ENCODE assay signal across 9 cellular contexts in genomic region chr5:926416-927171, GRCh38. TPM values are rescaled to one million over a fixed set of nuclear protein-coding genes. Genes with fewer than 3 reads are reported as not detected.
DNase-seq lines count a peak whose midpoint lies in the region; ATAC-seq, FAIRE-seq and TF ChIP-seq lines count a peak whose summit lies in the region.
"Had no signal": no experiment of that assay in that cellular context is flagged by ENCODE, and none has a peak within 500 bp of the region (broad histone marks: within the 10 kb centered on the region; RNA-seq: fewer than 3 reads in every experiment).

No MANE protein-coding gene starts in this region.

- no TSS peak for BruUV-seq in K562 (replicated peaks; lab: Mats Ljungman, UMichigan)

- peak; percentile 8 to 14 for DNase-seq in activated CD4-positive, alpha-beta T cell treated with anti-CD3 and anti-CD28 coated beads for 4 hours
- no peak for DNase-seq in activated CD4-positive, alpha-beta T cell treated with anti-CD3 and anti-CD28 coated beads for 1 hour
- DNase-seq in K562 (ENCODE audit: extremely low read depth in 1 of 4, low spot score in 3 of 4): peak in 2 of 4 experiments; percentile 39 to 51
- no peak for DNase-seq in keratinocyte (ENCODE audit: low read depth, low spot score)
- DNase-seq in stimulated activated CD8-positive, alpha-beta memory T cell treated with anti-CD3 and anti-CD28 coated beads, Interleukin-4, amount 100 ng/mL, for 24 hours (ENCODE audit: low read depth): peak; percentile 11
- no peak for DNase-seq in HuH-7.5 (ENCODE audit: low spot score)
- DNase-seq in NCI-H2171 treated with DMSO at 0.1 percent for 48 hours (lab: John Stamatoyannopoulos, UW): no peak

- TF ChIP-seq POLR2A in K562 (conservative IDR thresholded peaks at IDR 0.05): no peak

- H3K79me2 ChIP-seq in K562 (ENCODE audit: control insufficient read depth, insufficient read depth, low read length) (no peaks in the 10 kb centered on the region), keratinocyte (ENCODE audit: control insufficient read depth, insufficient read depth, low read length) (no peaks in the 10 kb centered on the region)

- no peak overlapping the region for H3K4me3 ChIP-seq in K562
- H3K4me3 ChIP-seq in keratinocyte (ENCODE audit: control insufficient read depth in 2 of 3, extremely low read depth in 1 of 3, insufficient read depth in 2 of 3, low read depth in 1 of 3, low read length in 3 of 3): peak overlapping the region in 1 of 3 experiments; percentile 9
- H3K4me3 ChIP-seq: SK-N-MC had no signal

- H3K27ac ChIP-seq in K562 (ENCODE audit: extremely low read depth, low read depth, low read length): no peak overlapping the region
- no peak overlapping the region for H3K27ac ChIP-seq in keratinocyte (ENCODE audit: control insufficient read depth, insufficient read depth, low read length)
- H3K27ac ChIP-seq: SK-N-MC had no signal

- peaks cover 3 to 4% of the 10 kb centered on the region in 2 experiments; a peak in 3 of 5 replicates for H3K27me3 ChIP-seq in K562 (ENCODE audit: control insufficient read depth in 2 of 2, insufficient read depth in 2 of 2, low read length in 2 of 2)
- H3K27me3 ChIP-seq in keratinocyte (ENCODE audit: control insufficient read depth, extremely low read depth, insufficient read depth, low read length): peaks cover 18% of the 10 kb centered on the region

- no peaks in the 10 kb centered on the region; the same call in 1 of the 2 replicates for H4K20me1 ChIP-seq in K562 (replicated peaks; ENCODE audit: control insufficient read depth, insufficient read depth, low read length)
- H4K20me1 ChIP-seq in keratinocyte (ENCODE audit: control insufficient read depth, extremely low read depth, insufficient read depth, low read length): no peaks in the 10 kb centered on the region

- dilution Hi-C loops in keratinocyte (cut with MboI; ENCODE audit: extremely low pct_ligation_motif_present, low sequenced_read_pairs): no loop called here

- H3K9ac ChIP-seq in K562 (ENCODE audit: insufficient read depth in 1 of 2, low read depth in 2 of 2, low read length in 2 of 2) (no peak overlapping the region), keratinocyte (ENCODE audit: control insufficient read depth, extremely low read depth, insufficient read depth, low read length) (no peak overlapping the region)

- no peak for TF ChIP-seq EP300 in K562 (IDR thresholded peaks at IDR 0.05; ENCODE audit: low read length)

- intact Hi-C loops in K562 (cut with micrococcal nuclease): no loop called here

- TF ChIP-seq RAD21 in K562 (CRISPR knock-in tag; conservative IDR thresholded peaks at IDR 0.05 in 1 of 2, IDR thresholded peaks at IDR 0.05 in 1 of 2): no peak

- WGBS in K562 (ENCODE audit: insufficient coverage, low coverage, missing lambda C conversion rate): 78% methylated on average over 31 of the region's 65 CpGs

- in situ Hi-C loops in K562 (cut with MboI): loop anchor here (25.0 kb wide), 1 partner anchor 711 kb away; no protein-coding TSS in a partner anchor

- no peak for ATAC-seq in K562
- ATAC-seq in GM18520 (IDR thresholded peaks at IDR 0.05; ENCODE audit: unreplicated experiment): no peak

- 0 out of 3 replicates have a peak, but pooled peaks cover 4% of the 10 kb centered on the region for H3K36me3 ChIP-seq in K562 (ENCODE audit: control insufficient read depth, insufficient read depth, low read length)
- H3K36me3 ChIP-seq in keratinocyte (ENCODE audit: control insufficient read depth in 2 of 2, extremely low read depth in 1 of 2, insufficient read depth in 2 of 2, low read length in 2 of 2): peaks cover 0 to 5% of the 10 kb centered on the region in 2 experiments

- no peak overlapping the region for H2AFZ ChIP-seq in K562 (ENCODE audit: low read depth, low read length)
- H2AFZ ChIP-seq in keratinocyte (ENCODE audit: control insufficient read depth, low read length): peak overlapping the region; percentile 22

- no peaks in the 10 kb centered on the region for H3K9me3 ChIP-seq in K562 (replicated peaks; ENCODE audit: control insufficient read depth, insufficient read depth, low read depth, low read length)
- H3K9me3 ChIP-seq in keratinocyte (ENCODE audit: control insufficient read depth, low read depth, low read length): no peaks in the 10 kb centered on the region

- FAIRE-seq in K562 (lab: Jason Lieb, UNC): no peak
- no peak for FAIRE-seq in keratinocyte (lab: Jason Lieb, UNC)

- POLR2A ChIA-PET in K562 (lab: Yijun Ruan, JAX): no interaction called here

- peaks cover 0 to 20% of the 10 kb centered on the region in 2 experiments; a peak in 2 of 5 replicates for H3K4me1 ChIP-seq in K562 (replicated peaks in 1 of 2; ENCODE audit: control insufficient read depth in 2 of 2, insufficient read depth in 2 of 2, low read length in 2 of 2)
- H3K4me1 ChIP-seq in keratinocyte (ENCODE audit: control insufficient read depth, extremely low read depth, insufficient read depth, low read length): no peaks in the 10 kb centered on the region

- H3K9me1 ChIP-seq in K562 (ENCODE audit: control insufficient read depth, insufficient read depth, low read length) (no peaks in the 10 kb centered on the region), keratinocyte (ENCODE audit: control insufficient read depth, extremely low read depth, insufficient read depth, low read length) (no peaks in the 10 kb centered on the region)

- CTCF ChIA-PET in K562 (lab: Yijun Ruan, JAX; ENCODE audit: low intra/inter-chr PET ratio): interaction anchor here (0.5 kb wide), 1 partner anchor 9 kb away, joined by 3 read pairs; no protein-coding TSS in a partner anchor

- H3K4me2 ChIP-seq in K562 (ENCODE audit: insufficient read depth, low read length): no peak overlapping the region
- peak overlapping the region; percentile 73 for H3K4me2 ChIP-seq in keratinocyte (ENCODE audit: control insufficient read depth, extremely low read depth, insufficient read depth, low read depth, low read length)

- no peak for TF ChIP-seq CTCF in K562 (IDR thresholded peaks at IDR 0.05 in 2 of 3, conservative IDR thresholded peaks at IDR 0.05 in 1 of 3; ENCODE audit: insufficient read depth in 2 of 3, low read depth in 1 of 3, low read length in 3 of 3)
- peak in 2 of 3 experiments; percentile 36 for TF ChIP-seq CTCF in keratinocyte (optimal IDR thresholded peaks at IDR 0.05 in 1 of 3, IDR thresholded peaks at IDR 0.05 in 1 of 3, conservative IDR thresholded peaks at IDR 0.05 in 1 of 3; ENCODE audit: extremely low read depth in 1 of 3, insufficient read depth in 2 of 3, low read length in 3 of 3)

RNA-seq across cellular contexts. Expression of gene TRIP13, which starts 33.9 kb away (rescaled TPM):
- 80.8 and 99.7 TPM in 2 replicates for total RNA-seq in K562 (2011; cell fraction: chromatin; rRNA removed; ENCODE audit: low replicate concordance)
- 42.2 and 50.7 TPM in 2 replicates for total RNA-seq in K562 (2011; cell fraction: nucleolus; rRNA removed)
- total RNA-seq in K562 (2011; cell fraction: nucleoplasm; rRNA removed): 38.0 and 41.1 TPM in 2 replicates
- total RNA-seq in K562 (2014; rRNA removed) (48.2 and 68.7 TPM in 2 replicates), K562 (2014; rRNA removed; fragmentation: Illumina TruSeq; extraction: Trizol) (55.2 and 56.8 TPM in 2 replicates), K562 (2015; rRNA removed; fragmentation: Illumina TruSeq; extraction: Trizol) (45.1 and 50.8 TPM in 2 replicates), K562 (2021) (50.0 and 53.2 TPM in 2 replicates)
- polyA plus RNA-seq in K562 (2011; rRNA removed) (93.2 and 116 TPM in 2 replicates), K562 (2014; fragmentation: Illumina TruSeq; extraction: Trizol) (62.6 and 73.0 TPM in 2 replicates), K562 (2014; fragmentation: Nextera tagmentation; extraction: Ambion mirVana) (10 to 100 TPM; 24.1 to 28.9 TPM), K562 (2014; rRNA removed) (65.2 and 73.4 TPM in 2 replicates), keratinocyte (11.2 to 37.8 TPM (median 26.1 TPM) in 3 replicates)
- polyA plus RNA-seq in K562 (2011; cell fraction: cytosol; rRNA removed): 35.6 and 39.2 TPM in 2 replicates
- 107 and 115 TPM in 2 replicates for polyA plus RNA-seq in K562 (2011; cell fraction: nucleus; rRNA removed)
- 39.7 and 46.2 TPM in 2 replicates for polyA plus RNA-seq in K562 (2012)
- polyA minus RNA-seq in K562 (2011; rRNA and poly(A)+ RNA removed): 74.7 and 79.6 TPM in 2 replicates
- polyA minus RNA-seq in K562 (2011; cell fraction: cytosol; rRNA and poly(A)+ RNA removed): 37.0 and 47.0 TPM in 2 replicates
- 20.7 and 35.1 TPM in 2 replicates for polyA minus RNA-seq in K562 (2011; cell fraction: nucleus; rRNA and poly(A)+ RNA removed)
- polyA plus RNA-seq in keratinocyte (2011; ENCODE audit: low read depth): 3.0 TPM
- polyA plus RNA-seq in keratinocyte (2011; cell fraction: cytosol; rRNA removed): 12.7 and 17.9 TPM in 2 replicates
- polyA plus RNA-seq in keratinocyte (2011; cell fraction: nucleus; rRNA removed): 9.1 and 9.9 TPM in 2 replicates
- 2.2 and 18.4 TPM in 2 replicates for polyA plus RNA-seq in keratinocyte (2012; ENCODE audit: low replicate concordance)
- polyA minus RNA-seq in keratinocyte: 4.9 to 21.9 TPM (median 18.1 TPM) in 3 replicates
- 11.7 TPM for polyA minus RNA-seq in keratinocyte (2011; cell fraction: cytosol; rRNA and poly(A)+ RNA removed)
- 3.3 and 5.6 TPM in 2 replicates for polyA minus RNA-seq in keratinocyte (2011; cell fraction: nucleus; rRNA and poly(A)+ RNA removed)

RNA-seq across cellular contexts. Expression of gene BRD9, which starts 34.0 kb away (rescaled TPM):
- 217 and 274 TPM in 2 replicates for total RNA-seq in K562 (2011; cell fraction: chromatin; rRNA removed; ENCODE audit: low replicate concordance)
- 94.6 and 102 TPM in 2 replicates for total RNA-seq in K562 (2011; cell fraction: nucleolus; rRNA removed)
- 114 and 119 TPM in 2 replicates for total RNA-seq in K562 (2011; cell fraction: nucleoplasm; rRNA removed)
- 52.8 and 58.5 TPM in 2 replicates for total RNA-seq in K562 (2014; rRNA removed)
- 37.9 and 39.5 TPM in 2 replicates for total RNA-seq in K562 (2014; rRNA removed; fragmentation: Illumina TruSeq; extraction: Trizol)
- total RNA-seq in K562 (2015; rRNA removed; fragmentation: Illumina TruSeq; extraction: Trizol): 43.1 and 44.9 TPM in 2 replicates
- 62.3 and 68.7 TPM in 2 replicates for total RNA-seq in K562 (2021)
- polyA plus RNA-seq in K562 (2011; rRNA removed): 17.3 and 18.0 TPM in 2 replicates
- 14.1 and 18.3 TPM in 2 replicates for polyA plus RNA-seq in K562 (2011; cell fraction: cytosol; rRNA removed)
- polyA plus RNA-seq in K562 (2011; cell fraction: nucleus; rRNA removed): 96.2 and 143 TPM in 2 replicates
- 36.5 and 41.6 TPM in 2 replicates for polyA plus RNA-seq in K562 (2012)
- 49.7 and 54.7 TPM in 2 replicates for polyA plus RNA-seq in K562 (2014; fragmentation: Illumina TruSeq; extraction: Trizol)
- 1 to 10 TPM; 2.4 to 3.7 TPM for polyA plus RNA-seq in K562 (2014; fragmentation: Nextera tagmentation; extraction: Ambion mirVana)
- 51.8 and 56.4 TPM in 2 replicates for polyA plus RNA-seq in K562 (2014; rRNA removed)
- polyA minus RNA-seq in K562 (2011; rRNA and poly(A)+ RNA removed): 23.4 and 26.6 TPM in 2 replicates
- polyA minus RNA-seq in K562 (2011; cell fraction: cytosol; rRNA and poly(A)+ RNA removed): 16.0 and 18.9 TPM in 2 replicates
- 54.1 and 62.2 TPM in 2 replicates for polyA minus RNA-seq in K562 (2011; cell fraction: nucleus; rRNA and poly(A)+ RNA removed)
- polyA plus RNA-seq in keratinocyte: 9.0 to 14.4 TPM (median 10.1 TPM) in 3 replicates
- polyA plus RNA-seq in keratinocyte (2011; ENCODE audit: low read depth): 25.4 TPM
- polyA plus RNA-seq in keratinocyte (2011; cell fraction: cytosol; rRNA removed): 8.2 and 10.6 TPM in 2 replicates
- 35.2 and 40.1 TPM in 2 replicates for polyA plus RNA-seq in keratinocyte (2011; cell fraction: nucleus; rRNA removed)
- polyA plus RNA-seq in keratinocyte (2012; ENCODE audit: low replicate concordance): 16.6 and 25.9 TPM in 2 replicates
- polyA minus RNA-seq in keratinocyte: 11.6 to 27.1 TPM (median 16.7 TPM) in 3 replicates
- polyA minus RNA-seq in keratinocyte (2011; cell fraction: cytosol; rRNA and poly(A)+ RNA removed): 8.4 TPM
- polyA minus RNA-seq in keratinocyte (2011; cell fraction: nucleus; rRNA and poly(A)+ RNA removed): 14.4 and 24.0 TPM in 2 replicates

Comparison
In these comparisons a context has a peak if more than half of its experiments do, and no peak if none do; other contexts are left out.
1. DNase-seq: peak in activated CD4-positive, alpha-beta T cell treated with anti-CD3 and anti-CD28 coated beads for 4 hours (2 of 2) and stimulated activated CD8-positive, alpha-beta memory T cell treated with anti-CD3 and anti-CD28 coated beads, Interleukin-4, amount 100 ng/mL, for 24 hours (single experiment); none in activated CD4-positive, alpha-beta T cell treated with anti-CD3 and anti-CD28 coated beads for 1 hour (single experiment), keratinocyte (single experiment), HuH-7.5 (single experiment) and NCI-H2171 treated with DMSO at 0.1 percent for 48 hours (single experiment).
2. CTCF ChIP-seq: peak in keratinocyte (2 of 3); none in K562 (0 of 3).